ENCODE assay signal across 8 cellular contexts in the genomic region with DNA sequence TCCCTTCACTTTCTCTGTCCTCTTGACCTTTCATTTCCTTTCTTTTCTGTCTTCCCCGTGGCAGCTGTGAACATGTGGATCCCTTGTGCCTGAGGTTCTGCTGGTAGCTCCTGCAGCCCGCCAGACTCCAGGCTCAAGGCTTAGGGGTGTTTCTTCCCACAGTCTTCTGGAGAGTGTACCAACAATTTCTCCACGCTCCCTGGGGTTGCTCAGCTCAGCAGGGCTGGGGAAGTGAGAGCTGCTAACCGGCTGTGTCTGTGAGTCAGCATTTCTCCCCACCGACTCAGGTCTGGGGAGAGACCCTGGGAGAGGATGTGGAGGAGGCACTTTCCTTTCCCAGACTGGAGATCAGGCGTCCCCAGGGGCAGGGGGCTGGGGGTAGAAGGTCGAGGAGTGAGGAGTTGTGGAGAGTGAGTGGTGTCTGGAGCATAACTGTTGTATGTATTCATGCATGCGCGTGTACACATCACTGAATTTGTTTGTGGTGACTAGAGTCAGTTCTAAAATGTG.
DNase-seq lines count a peak whose midpoint lies in the region; ATAC-seq and TF ChIP-seq lines count a peak whose summit lies in the region.

No MANE protein-coding gene starts in this region.

- H3K4me1 ChIP-seq in Panc1 (ENCODE audit: control insufficient read depth, insufficient read depth, low read length): peaks cover 2% of the 10 kb centered on the region; the same call in 1 of the 2 replicates

- peaks cover 18% of the 10 kb centered on the region for H3K27me3 Mint-ChIP-seq in stimulated activated naive CD8-positive, alpha-beta T cell treated with anti-CD3 and anti-CD28 coated beads, Interleukin-15, Interleukin-2, amounts not matched to agents 100 ng/mL and 50 ng/mL, for 24 hours
- H3K27me3 Mint-ChIP-seq in endothelial cell (ENCODE audit: unreplicated experiment) (no peaks in the 10 kb centered on the region), mesothelial cell of epicardium (ENCODE audit: low read depth) (no peaks in the 10 kb centered on the region)

- peaks cover 7% of the 10 kb centered on the region; the same call in 1 of the 2 replicates for H3K9me3 ChIP-seq in Panc1 (ENCODE audit: control insufficient read depth, insufficient read depth, low read depth, low read length)

- in situ Hi-C loops in Panc1 (cut with HindIII; ENCODE audit: low pct_unique_long_range_greater_than_20kb, low sequenced_read_pairs): no loop called here

- peak overlapping the region; percentile 97 for H3K27ac ChIP-seq in Panc1 (ENCODE audit: low read length)

- no peak for DNase-seq in stimulated activated naive CD8-positive, alpha-beta T cell treated with anti-CD3 and anti-CD28 coated beads, Interleukin-15, Interleukin-2, amounts not matched to agents 100 U/mL and 50 U/mL, for 24 hours
- DNase-seq in Panc1 (ENCODE audit: low read depth, low spot score): peak; percentile 13
- DNase-seq in endothelial cell (ENCODE audit: low spot score): peak; percentile 38
- DNase-seq in mesothelial cell of epicardium (ENCODE audit: low spot score in 2 of 2, unreplicated experiment in 2 of 2): no peak
- no peak for DNase-seq in NK-92 treated with Interleukin-12 subunit alpha and Interleukin-12 subunit beta, amount 100 ng/mL, for 24 hours (lab: John Stamatoyannopoulos, UW)
- DNase-seq in activated CD4-positive, alpha-beta T cell treated with anti-CD3 and anti-CD28 coated beads for 4 hours: no peak

- H3K27ac Mint-ChIP-seq in stimulated activated naive CD8-positive, alpha-beta T cell treated with anti-CD3 and anti-CD28 coated beads, Interleukin-15, Interleukin-2, amounts not matched to agents 100 ng/mL and 50 ng/mL, for 24 hours: no peak overlapping the region
- H3K27ac Mint-ChIP-seq in endothelial cell (ENCODE audit: unreplicated experiment) (peak overlapping the region; percentile 44), mesothelial cell of epicardium (peak overlapping the region; percentile 89)

- TF ChIP-seq CTCF in Panc1 (IDR thresholded peaks at IDR 0.05) (no peak), endothelial cell (IDR thresholded peaks at IDR 0.05; ENCODE audit: unreplicated experiment) (no peak), mesothelial cell of epicardium (IDR thresholded peaks at IDR 0.05; ENCODE audit: unreplicated experiment) (no peak)

- peak overlapping the region; percentile 14 for H3K4me3 Mint-ChIP-seq in stimulated activated naive CD8-positive, alpha-beta T cell treated with anti-CD3 and anti-CD28 coated beads, Interleukin-15, Interleukin-2, amounts not matched to agents 100 ng/mL and 50 ng/mL, for 24 hours
- H3K4me3 Mint-ChIP-seq in endothelial cell (ENCODE audit: unreplicated experiment) (peak overlapping the region; percentile 40), mesothelial cell of epicardium (peak overlapping the region; percentile 40)

- H3K36me3 ChIP-seq in Panc1 (ENCODE audit: control insufficient read depth, insufficient read depth, low read length): no peaks in the 10 kb centered on the region

- H3K27me3 ChIP-seq in Panc1 (ENCODE audit: control insufficient read depth, insufficient read depth, low read length): no peaks in the 10 kb centered on the region

- H3K9me3 Mint-ChIP-seq in stimulated activated naive CD8-positive, alpha-beta T cell treated with anti-CD3 and anti-CD28 coated beads, Interleukin-15, Interleukin-2, amounts not matched to agents 100 ng/mL and 50 ng/mL, for 24 hours: peaks cover 16% of the 10 kb centered on the region
- H3K9me3 Mint-ChIP-seq in endothelial cell (ENCODE audit: unreplicated experiment) (no peaks in the 10 kb centered on the region), mesothelial cell of epicardium (peaks cover 24% of the 10 kb centered on the region)

- POLR2A ChIA-PET in Panc1 (lab: Charles Lee): interaction anchor here (1.1 kb wide), 1 partner anchor 14 kb away, joined by 5 read pairs; no protein-coding TSS in a partner anchor

- H3K36me3 Mint-ChIP-seq in stimulated activated naive CD8-positive, alpha-beta T cell treated with anti-CD3 and anti-CD28 coated beads, Interleukin-15, Interleukin-2, amounts not matched to agents 100 ng/mL and 50 ng/mL, for 24 hours (ENCODE audit: low read depth): peaks cover 5% of the 10 kb centered on the region
- peaks cover 4% of the 10 kb centered on the region for H3K36me3 Mint-ChIP-seq in endothelial cell (ENCODE audit: low read depth, unreplicated experiment)
- H3K36me3 Mint-ChIP-seq in mesothelial cell of epicardium: peaks cover 7% of the 10 kb centered on the region

- H3K4me1 Mint-ChIP-seq in stimulated activated naive CD8-positive, alpha-beta T cell treated with anti-CD3 and anti-CD28 coated beads, Interleukin-15, Interleukin-2, amounts not matched to agents 100 ng/mL and 50 ng/mL, for 24 hours (ENCODE audit: low read depth): peaks cover 11% of the 10 kb centered on the region
- H3K4me1 Mint-ChIP-seq in endothelial cell (ENCODE audit: unreplicated experiment) (peaks cover 5% of the 10 kb centered on the region), mesothelial cell of epicardium (peaks cover 12% of the 10 kb centered on the region)

- intact Hi-C loops in Panc1 (cut with micrococcal nuclease; ENCODE audit: unreplicated experiment): no loop called here

- BruUV-seq in Panc1 (replicated peaks; lab: Mats Ljungman, UMichigan): no TSS peak

- CTCF ChIA-PET in Panc1 (lab: Charles Lee): no interaction called here

- H3K4me3 ChIP-seq in Panc1 (ENCODE audit: low read depth in 2 of 2, low read length in 2 of 2): peak overlapping the region; percentile 26 to 56

- ATAC-seq in stimulated activated naive CD8-positive, alpha-beta T cell treated with anti-CD3 and anti-CD28 coated beads, Interleukin-15, Interleukin-2, amounts not matched to agents 100 U/mL and 50 U/mL, for 24 hours: no peak
- ATAC-seq in Panc1 (peak; percentile 94), HG03139 (IDR thresholded peaks at IDR 0.05; ENCODE audit: unreplicated experiment) (no peak)

Comparison
In these comparisons a context has a peak if more than half of its experiments do, and no peak if none do; other contexts are left out.
1. DNase-seq: peak in Panc1 (single experiment) and endothelial cell (single experiment); none in stimulated activated naive CD8-positive, alpha-beta T cell treated with anti-CD3 and anti-CD28 coated beads, Interleukin-15, Interleukin-2, amounts not matched to agents 100 U/mL and 50 U/mL, for 24 hours (single experiment), mesothelial cell of epicardium (0 of 2), NK-92 treated with Interleukin-12 subunit alpha and Interleukin-12 subunit beta, amount 100 ng/mL, for 24 hours (single experiment) and activated CD4-positive, alpha-beta T cell treated with anti-CD3 and anti-CD28 coated beads for 4 hours (0 of 2).
2. Peak in every context shown above with its lines, with median percentiles within 50 percentile points of each other: H3K4me3 Mint-ChIP-seq.